ENCODE assay signal across 23 cellular contexts in the genomic region with DNA sequence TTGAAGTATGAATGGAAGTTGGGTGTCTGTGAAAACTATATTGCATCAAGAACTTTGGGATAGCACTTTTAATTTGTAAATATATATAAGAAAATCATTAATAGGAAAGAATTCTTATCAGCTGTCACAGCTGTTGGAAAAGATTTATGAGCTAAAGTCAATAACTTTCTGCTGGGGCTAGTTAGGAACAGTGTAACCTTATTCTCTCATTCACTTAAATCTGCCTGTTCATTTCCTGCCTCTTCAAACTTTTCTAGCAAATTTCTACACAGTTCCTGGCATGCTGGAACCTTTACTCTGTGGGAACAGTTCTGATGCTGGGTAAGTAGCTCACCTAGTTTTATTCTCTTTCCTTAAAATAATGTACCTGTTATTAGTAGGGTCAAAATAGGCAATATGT.
"Had no signal": no experiment of that assay in that cellular context is flagged by ENCODE, and none has a peak within 500 bp of the region (broad histone marks: within the 10 kb centered on the region; RNA-seq: fewer than 3 reads in every experiment).

No MANE protein-coding gene starts in this region.

- ATAC-seq: effector memory CD8-positive, alpha-beta T cell; gastrocnemius medialis; heart right ventricle; left cardiac atrium; left lung; left ventricle myocardium superior; lower lobe of right lung; mucosa of descending colon had no signal

- FAIRE-seq: endometrium, keratinocyte had no signal

- H3K4me3 ChIP-seq: colonic mucosa, esophagus squamous epithelium, gastrocnemius medialis, heart right ventricle, left lung, lower lobe of right lung, mucosa of descending colon had no signal

- H3K4me3 Mint-ChIP-seq: dendritic cell treated with granulocyte-macrophage colony-stimulating factor and Interleukin-4, amounts not matched to agents 40 ng/mL and 50 ng/mL, for 4 days; effector memory CD8-positive, alpha-beta T cell; endodermal cell; mesothelial cell of epicardium had no signal

- H3K4me1 Mint-ChIP-seq: endodermal cell, mesothelial cell of epicardium had no signal

- H3K27ac Mint-ChIP-seq: dendritic cell treated with granulocyte-macrophage colony-stimulating factor and Interleukin-4, amounts not matched to agents 40 ng/mL and 50 ng/mL, for 4 days; effector memory CD8-positive, alpha-beta T cell; endodermal cell; mesothelial cell of epicardium had no signal

- H3K9me3 Mint-ChIP-seq: dendritic cell treated with granulocyte-macrophage colony-stimulating factor and Interleukin-4, amounts not matched to agents 40 ng/mL and 50 ng/mL, for 4 days; effector memory CD8-positive, alpha-beta T cell; endodermal cell had no signal

- H3K36me3 ChIP-seq: colonic mucosa, esophagus squamous epithelium, gastrocnemius medialis, heart right ventricle, left lung, lower lobe of right lung had no signal

- H3K4me1 ChIP-seq: colonic mucosa, esophagus squamous epithelium, gastrocnemius medialis, heart right ventricle, left lung, lower lobe of right lung had no signal

- H3K27me3 ChIP-seq: colonic mucosa, esophagus squamous epithelium, gastrocnemius medialis, heart right ventricle, left lung had no signal

- H3K27me3 Mint-ChIP-seq: dendritic cell treated with granulocyte-macrophage colony-stimulating factor and Interleukin-4, amounts not matched to agents 40 ng/mL and 50 ng/mL, for 4 days had no signal

- H3K27ac ChIP-seq: colonic mucosa, esophagus squamous epithelium, gastrocnemius medialis, heart right ventricle, left lung, lower lobe of right lung had no signal

- DNase-seq: colonic mucosa; cortex of kidney; effector CD8-positive, alpha-beta T cell; effector memory CD8-positive, alpha-beta T cell; endodermal cell; esophagus squamous epithelium; foreskin fibroblast; foreskin melanocyte; gastrocnemius medialis; glutamatergic neuron; head of caudate nucleus; heart right ventricle; hippocampal formation; left cardiac atrium; left lung; left ventricle myocardium superior; lower lobe of right lung; mesenchymal stem cell; mucosa of descending colon had no signal

- H3K9me3 ChIP-seq: colonic mucosa, esophagus squamous epithelium, gastrocnemius medialis, heart right ventricle, left lung, lower lobe of right lung, mucosa of descending colon had no signal
